In genomic region chr9:130472184-130472705, GRCh38 we compare ENCODE assay signal across 20 cellular contexts. TPM values are rescaled to one million over a fixed set of nuclear protein-coding genes. Genes with fewer than 3 reads are reported as not detected.
DNase-seq lines count a peak whose midpoint lies in the region; ATAC-seq and TF ChIP-seq lines count a peak whose summit lies in the region.
"Had no signal": no experiment of that assay in that cellular context is flagged by ENCODE, and none has a peak within 500 bp of the region (broad histone marks: within the 10 kb centered on the region; RNA-seq: fewer than 3 reads in every experiment).

No MANE protein-coding gene starts in this region.

- H2AK5ac ChIP-seq in neuronal stem cell (ENCODE audit: low read depth, low read length) = peak overlapping the region; percentile 91

- H3K27me3 ChIP-seq in H7 (ENCODE audit: control insufficient read depth, insufficient read depth, low read length) (no peaks in the 10 kb centered on the region), NT2/D1 (ENCODE audit: insufficient read depth, insufficient read length) (no peaks in the 10 kb centered on the region), ectodermal cell (ENCODE audit: control insufficient read depth, insufficient read depth, low read length, poor library complexity, severe bottlenecking) (peaks cover 40% of the 10 kb centered on the region), neuronal stem cell (ENCODE audit: control insufficient read depth in 3 of 3, insufficient read depth in 3 of 3, low read depth in 1 of 3, low read length in 3 of 3) (peaks cover 0 to 85% (median 0%) of the 10 kb centered on the region in 3 experiments), gastrocnemius medialis (no peaks in the 10 kb centered on the region)

- no peaks in the 10 kb centered on the region for H3K79me1 ChIP-seq in neuronal stem cell (ENCODE audit: low read depth, low read length)

- H4K8ac ChIP-seq in neuronal stem cell (ENCODE audit: low read depth, low read length) = no peak overlapping the region

- H2BK15ac ChIP-seq in neuronal stem cell (ENCODE audit: low read length) = peak overlapping the region; percentile 97

- TF ChIP-seq CTCF in gastrocnemius medialis (IDR thresholded peaks at IDR 0.05 in 4 of 5, conservative IDR thresholded peaks at IDR 0.05 in 1 of 5) = no peak

- 65 to 72% methylated on average over 19 of the region's 19 CpGs for WGBS in ectodermal cell, 2 experiments
- no CpG with 5 or more reads among the region's 19 CpGs for WGBS in neuronal stem cell (ENCODE audit: extremely low coverage in 2 of 2, insufficient read length in 2 of 2, insufficient replicate concordance in 1 of 2), 2 donors

- H4K91ac ChIP-seq in neuronal stem cell (ENCODE audit: low read depth, low read length, poor library complexity) = no peak overlapping the region

- no peak overlapping the region for H3K4me3 ChIP-seq in H7 (ENCODE audit: insufficient read depth, low read depth, low read length)
- no peak overlapping the region for H3K4me3 ChIP-seq in NT2/D1 (ENCODE audit: insufficient read length, low read depth)
- no peak overlapping the region for H3K4me3 ChIP-seq in ectodermal cell (ENCODE audit: insufficient read depth, low read depth, low read length)
- H3K4me3 ChIP-seq in neuronal stem cell (ENCODE audit: low read length in 2 of 2) = no peak overlapping the region
- no peak overlapping the region for H3K4me3 ChIP-seq in gastrocnemius medialis
- H3K4me3 ChIP-seq: K562 had no signal

- peak overlapping the region; percentile 85 for H2BK5ac ChIP-seq in neuronal stem cell (ENCODE audit: low read length)

- no peak for ATAC-seq in HG03196 (IDR thresholded peaks at IDR 0.05; ENCODE audit: unreplicated experiment)
- ATAC-seq in gastrocnemius medialis = no peak
- no peak for ATAC-seq in GM18502 (IDR thresholded peaks at IDR 0.05; ENCODE audit: poor library complexity, unreplicated experiment)
- ATAC-seq: K562 had no signal

- peak overlapping the region; percentile 53 for H3K4ac ChIP-seq in neuronal stem cell (ENCODE audit: low read length)

- intact Hi-C loops in gastrocnemius medialis (cut with DNase I; ENCODE audit: low total_unique reads) = no loop called here

- peak overlapping the region; percentile 93 for H2BK12ac ChIP-seq in neuronal stem cell (ENCODE audit: low read length)

- H3K14ac ChIP-seq in neuronal stem cell (ENCODE audit: low read length) = no peak overlapping the region

- in situ Hi-C loops in gastrocnemius medialis (cut with MboI; ENCODE audit: low sequenced_read_pairs in 4 of 4) = no loop called here

- no peak for TF ChIP-seq POLR2A in gastrocnemius medialis (IDR thresholded peaks at IDR 0.05)

- H2BK120ac ChIP-seq in neuronal stem cell (ENCODE audit: low read depth, low read length) = peak overlapping the region; percentile 63

- peaks cover 27% of the 10 kb centered on the region for H3K4me1 ChIP-seq in NT2/D1 (ENCODE audit: insufficient read depth, insufficient read length)
- H3K4me1 ChIP-seq in ectodermal cell (ENCODE audit: control insufficient read depth, insufficient read depth, low read length) = peaks cover 50% of the 10 kb centered on the region
- H3K4me1 ChIP-seq in neuronal stem cell (ENCODE audit: control insufficient read depth in 2 of 2, insufficient read depth in 1 of 2, low read depth in 1 of 2, low read length in 2 of 2) = peaks cover 25 to 38% of the 10 kb centered on the region in 2 donors
- no peaks in the 10 kb centered on the region for H3K4me1 ChIP-seq in gastrocnemius medialis

- H3K9ac ChIP-seq in NT2/D1 (ENCODE audit: insufficient read length, low read depth) = peak overlapping the region; percentile 10
- no peak overlapping the region for H3K9ac ChIP-seq in neuronal stem cell (ENCODE audit: low read depth, low read length, poor library complexity)

- H3K36me3 ChIP-seq in H7 (replicated peaks; ENCODE audit: control insufficient read depth, insufficient read depth, low read length) (no peaks in the 10 kb centered on the region), NT2/D1 (ENCODE audit: insufficient read depth, insufficient read length, low read length) (peaks cover 3% of the 10 kb centered on the region), ectodermal cell (ENCODE audit: control insufficient read depth, insufficient read depth, low read length) (no peaks in the 10 kb centered on the region), neuronal stem cell (replicated peaks in 1 of 2; ENCODE audit: control insufficient read depth in 2 of 2, insufficient read depth in 2 of 2, low read length in 2 of 2) (no peaks in the 10 kb centered on the region), gastrocnemius medialis (no peaks in the 10 kb centered on the region)

- H3K18ac ChIP-seq in neuronal stem cell (ENCODE audit: low read length) = peak overlapping the region; percentile 96

- H3K23ac ChIP-seq in neuronal stem cell (ENCODE audit: low read depth, low read length, poor library complexity) = peak overlapping the region; percentile 35

- peak overlapping the region; percentile 82 for H2AFZ ChIP-seq in neuronal stem cell (ENCODE audit: low read length)

- H3K27ac ChIP-seq in ectodermal cell (ENCODE audit: insufficient read depth, low read depth, low read length, poor library complexity, severe bottlenecking) = peak overlapping the region; percentile 53
- H3K27ac ChIP-seq in neuronal stem cell (replicated peaks; ENCODE audit: low read length) = peak overlapping the region; percentile 32
- no peak overlapping the region for H3K27ac ChIP-seq in gastrocnemius medialis

- DNase-seq in H7 (peak; percentile 77), NT2/D1 (ENCODE audit: low read depth, low spot score) (no peak), neuronal stem cell (ENCODE audit: low spot score) (no peak), activated T-cell treated with anti-CD3 and anti-CD28 coated beads for 4 hours (no peak), gastrocnemius medialis (no peak)
- DNase-seq: CD4-positive, alpha-beta T cell; COR-L47; DMS 273 treated with DMSO at 0.1 percent for 48 hours; DMS79 treated with DMSO at 0.1 percent for 48 hours; MM.1S; NCI-H1048; NCI-H1417 treated with DMSO at 0.1 percent for 48 hours; NCI-H187; NCI-H510A; SIG-M5; T-helper 1 cell had no signal

- H3K9me3 ChIP-seq in NT2/D1 (ENCODE audit: insufficient read depth, low read length) = no peaks in the 10 kb centered on the region
- no peaks in the 10 kb centered on the region for H3K9me3 ChIP-seq in ectodermal cell (ENCODE audit: control insufficient read depth, low read length)
- H3K9me3 ChIP-seq in neuronal stem cell (replicated peaks in 1 of 2; ENCODE audit: control insufficient read depth in 2 of 2, insufficient read depth in 1 of 2, low read depth in 1 of 2, low read length in 2 of 2) = no peaks in the 10 kb centered on the region
- no peaks in the 10 kb centered on the region for H3K9me3 ChIP-seq in gastrocnemius medialis

- no peak overlapping the region for H3K4me2 ChIP-seq in neuronal stem cell (ENCODE audit: insufficient read depth, low read length, poor library complexity, severe bottlenecking)

RNA-seq across cellular contexts. Expression of gene ASS1, which starts 27.5 kb away (rescaled TPM):
- total RNA-seq in H7 (2014; rRNA removed; shearing (Covaris generic)) = 77.0 and 81.5 TPM in 2 replicates
- polyA plus RNA-seq in ectodermal cell (2013, experiment 1 of 4) = 52.4 TPM
- polyA plus RNA-seq in ectodermal cell (2013, experiment 2 of 4) = 41.4 TPM
- polyA plus RNA-seq in ectodermal cell (2013, experiment 3 of 4) = 31.3 TPM
- 32.5 TPM for polyA plus RNA-seq in ectodermal cell (2013, experiment 4 of 4)
- 19.7 TPM for polyA plus RNA-seq in neuronal stem cell (2013, experiment 1 of 2)
- polyA plus RNA-seq in neuronal stem cell (2013, experiment 2 of 2) = 19.8 TPM
- total RNA-seq in gastrocnemius medialis = 10 to 100 TPM; 44.5 to 83.4 (median 68.5) TPM
- total RNA-seq: CD4-positive, alpha-beta T cell had no signal

Comparison
In these comparisons a context has a peak if more than half of its experiments do, and no peak if none do; other contexts are left out.
1. H3K27ac ChIP-seq: peak in ectodermal cell (single experiment) and neuronal stem cell (single experiment); none in gastrocnemius medialis (0 of 4).